1 cellular context compared by ENCODE assay signal in genomic region chr14:93019367-93019843, GRCh38.
TF ChIP-seq lines count a peak whose summit lies in the region.

No MANE protein-coding gene starts in this region.

TF ChIP-seq in WTC11, 78 proteins besides CTCF, POLR2A, EP300 and RAD21 (continued from another document):
- TF ChIP-seq TEAD1 (CRISPR knock-in tag; IDR thresholded peaks at IDR 0.05) (no peak), OVOL2 (CRISPR knock-in tag; IDR thresholded peaks at IDR 0.05; ENCODE audit: borderline replicate concordance) (no peak), USF2 (CRISPR knock-in tag; IDR thresholded peaks at IDR 0.05) (no peak), NR2C2 (CRISPR knock-in tag; IDR thresholded peaks at IDR 0.05) (no peak), CBFB (CRISPR knock-in tag; IDR thresholded peaks at IDR 0.05; ENCODE audit: low read depth) (no peak), GRHL2 (CRISPR knock-in tag; IDR thresholded peaks at IDR 0.05; ENCODE audit: insufficient replicate concordance, severe bottlenecking) (no peak)
